In the genomic region with DNA sequence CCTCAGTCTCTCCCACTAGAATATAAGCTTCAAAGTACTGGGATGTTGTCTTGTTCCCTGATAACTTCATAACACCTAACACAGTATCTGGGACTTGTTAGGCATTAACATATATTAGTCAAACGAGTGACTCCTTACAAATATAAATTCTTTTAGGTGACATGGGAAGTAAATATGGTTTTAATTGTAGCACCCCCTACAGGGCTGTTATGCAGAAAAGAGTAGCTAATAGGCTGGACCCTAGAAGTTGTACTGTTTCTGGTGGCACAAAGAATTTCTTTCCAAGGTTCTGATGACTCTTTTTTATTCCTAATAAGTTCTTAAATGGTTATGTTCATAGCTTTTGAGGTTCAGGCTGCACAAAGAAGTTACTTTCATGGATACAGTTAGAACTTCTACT, we compare ENCODE assay signal across 11 cellular contexts. TPM values are rescaled to one million over a fixed set of nuclear protein-coding genes. Genes with fewer than 3 reads are reported as not detected.
DNase-seq lines count a peak whose midpoint lies in the region; ATAC-seq and TF ChIP-seq lines count a peak whose summit lies in the region.
"Had no signal": no experiment of that assay in that cellular context is flagged by ENCODE, and none has a peak within 500 bp of the region (broad histone marks: within the 10 kb centered on the region; RNA-seq: fewer than 3 reads in every experiment).

No MANE protein-coding gene starts in this region.

- no peak for ATAC-seq in HG02840 (IDR thresholded peaks at IDR 0.05; ENCODE audit: low FRiP score, unreplicated experiment)
- ATAC-seq in GM21526 (IDR thresholded peaks at IDR 0.05; ENCODE audit: low FRiP score, unreplicated experiment), result no peak

- intact Hi-C loops in activated CD4-positive, alpha-beta memory T cell treated with anti-CD3 and anti-CD28 coated beads for 36 hours (cut with micrococcal nuclease), result no loop called here

- H3K4me1 Mint-ChIP-seq in activated CD4-positive, alpha-beta memory T cell treated with anti-CD3 and anti-CD28 coated beads for 36 hours (ENCODE audit: low read depth), result peaks cover 2% of the 10 kb centered on the region
- H3K4me1 Mint-ChIP-seq: mesothelial cell of epicardium had no signal

- CTCF ChIA-PET in activated CD4-positive, alpha-beta memory T cell treated with anti-CD3 and anti-CD28 coated beads for 36 hours (lab: Charles Lee), result interaction anchor here (0.8 to 1.1 kb wide), 2 partner anchors 14 to 171 kb away, joined by 3 to 4 read pairs; no protein-coding TSS in a partner anchor

- H3K4me3 ChIP-seq in GM12865 (ENCODE audit: low read depth, low read length) (no peak overlapping the region), fibroblast of mammary gland (ENCODE audit: control insufficient read depth, low read depth, low read length) (no peak overlapping the region)
- H3K4me3 ChIP-seq: uterus had no signal

- H3K36me3 Mint-ChIP-seq in activated CD4-positive, alpha-beta memory T cell treated with anti-CD3 and anti-CD28 coated beads for 36 hours, result peaks cover 58% of the 10 kb centered on the region

- no peak overlapping the region for H3K4me3 Mint-ChIP-seq in activated CD4-positive, alpha-beta memory T cell treated with anti-CD3 and anti-CD28 coated beads for 36 hours
- H3K4me3 Mint-ChIP-seq: mesothelial cell of epicardium had no signal

- POLR2A ChIA-PET in activated CD4-positive, alpha-beta memory T cell treated with anti-CD3 and anti-CD28 coated beads for 36 hours (lab: Charles Lee), result no interaction called here

- no peaks in the 10 kb centered on the region for H3K9me3 Mint-ChIP-seq in activated CD4-positive, alpha-beta memory T cell treated with anti-CD3 and anti-CD28 coated beads for 36 hours
- H3K9me3 Mint-ChIP-seq: mesothelial cell of epicardium had no signal

- DNase-seq in AG08395 (ENCODE audit: low spot score), result peak; percentile 4
- no peak for DNase-seq in GM12865 (ENCODE audit: low read depth)
- DNase-seq in OCI-M1 (lab: John Stamatoyannopoulos, UW), result peak; percentile 6
- peak; percentile 17 for DNase-seq in fibroblast of mammary gland (ENCODE audit: low read depth)
- DNase-seq in CD1c-positive myeloid dendritic cell (ENCODE audit: extremely low spot score), result no peak
- DNase-seq in activated CD4-positive, alpha-beta memory T cell treated with anti-CD3 and anti-CD28 coated beads for 36 hours, result no peak
- DNase-seq: cerebellar nuclear complex, uterus had no signal

- H3K27ac Mint-ChIP-seq in activated CD4-positive, alpha-beta memory T cell treated with anti-CD3 and anti-CD28 coated beads for 36 hours, result no peak overlapping the region
- H3K27ac Mint-ChIP-seq: mesothelial cell of epicardium had no signal

- TF ChIP-seq CTCF in GM12865 (IDR thresholded peaks at IDR 0.05; ENCODE audit: insufficient read depth, low read depth, low read length, missing control alignments) (peak; percentile 19), fibroblast of mammary gland (conservative IDR thresholded peaks at IDR 0.05; ENCODE audit: control insufficient read depth, insufficient read depth, low read depth, low read length) (peak; percentile 38)

- H3K27me3 Mint-ChIP-seq in activated CD4-positive, alpha-beta memory T cell treated with anti-CD3 and anti-CD28 coated beads for 36 hours, result no peaks in the 10 kb centered on the region

RNA-seq across cellular contexts. Expression of gene GPATCH2L, which starts 29.8 kb away (rescaled TPM):
- 10 to 100 TPM; 50.1 to 52.1 TPM for total RNA-seq in activated CD4-positive, alpha-beta memory T cell treated with anti-CD3 and anti-CD28 coated beads for 36 hours

Comparison
In these comparisons a context has a peak if more than half of its experiments do, and no peak if none do; other contexts are left out.
1. DNase-seq: peak in AG08395 (single experiment), OCI-M1 (single experiment) and fibroblast of mammary gland (single experiment); none in GM12865 (single experiment), CD1c-positive myeloid dendritic cell (single experiment) and activated CD4-positive, alpha-beta memory T cell treated with anti-CD3 and anti-CD28 coated beads for 36 hours (single experiment).